1 cellular context compared by ENCODE assay signal in the genomic region with DNA sequence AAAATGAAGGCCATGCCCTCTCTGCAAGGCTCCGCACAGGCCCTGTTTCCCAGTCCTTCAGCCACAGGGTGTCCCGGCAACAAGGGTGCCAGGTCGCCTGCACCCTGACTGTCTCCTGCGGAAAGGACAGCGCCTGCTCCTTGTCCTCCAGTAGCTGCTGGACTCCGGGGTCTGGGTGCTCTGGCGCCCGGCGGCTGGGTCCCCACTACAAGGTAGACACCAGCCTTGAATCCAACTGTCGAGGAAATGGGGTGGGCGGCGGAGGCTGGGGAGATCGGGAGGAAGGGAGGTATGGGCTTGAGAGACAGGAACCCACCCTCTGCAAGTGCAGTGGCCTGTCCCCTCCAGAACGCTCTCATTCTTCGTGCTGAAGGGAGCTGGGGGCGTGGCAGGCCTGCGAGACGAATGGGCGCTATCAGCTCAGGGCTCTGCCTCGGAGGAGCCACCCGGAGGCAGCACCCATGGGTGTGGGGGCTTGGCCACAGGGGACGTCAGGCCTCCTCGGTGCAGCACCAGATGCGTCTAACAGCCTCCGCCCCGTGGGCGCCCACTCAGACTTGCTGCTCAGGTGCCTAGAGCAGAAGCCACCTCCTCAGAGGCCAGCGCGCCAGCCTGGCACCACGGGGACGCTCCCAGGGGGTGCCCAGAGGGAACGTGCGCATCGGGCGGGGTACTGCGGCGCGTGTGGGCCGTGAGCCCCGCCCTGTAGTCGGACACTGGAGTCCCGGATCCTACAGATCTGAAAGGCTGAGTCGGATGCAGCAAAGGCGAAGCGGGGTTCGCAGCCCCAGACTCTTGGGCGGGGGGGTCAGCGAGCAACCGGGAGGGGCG.
A peak's percentile ranks its signal among the peaks of the same experiment; 100 is the strongest.
TF ChIP-seq lines count a peak whose summit lies in the region.

No MANE protein-coding gene starts in this region.

TF ChIP-seq in GM12878, 131 proteins besides CTCF, POLR2A, EP300 and RAD21 (continues in another document):
- TF ChIP-seq RFX5 (IDR thresholded peaks at IDR 0.05; ENCODE audit: low read depth, low read length) (no peak), ZNF384 (IDR thresholded peaks at IDR 0.05; ENCODE audit: borderline replicate concordance, low read depth, low read length) (no peak), SMARCA5 (IDR thresholded peaks at IDR 0.05) (0 out of 2 replicates have a peak, but pooled peaks have one; percentile 12), EZH2 (IDR thresholded peaks at IDR 0.05; ENCODE audit: borderline replicate concordance, control insufficient read depth, low read depth, low read length) (no peak), SMAD5 (IDR thresholded peaks at IDR 0.05; ENCODE audit: low read depth) (no peak), ZNF24 (IDR thresholded peaks at IDR 0.05) (no peak), CHD2 (IDR thresholded peaks at IDR 0.05; ENCODE audit: borderline replicate concordance, low read depth, low read length) (no peak), SRF (IDR thresholded peaks at IDR 0.05; ENCODE audit: low read depth in 2 of 2, low read length in 2 of 2) (no peak), SUPT20H (IDR thresholded peaks at IDR 0.05; ENCODE audit: borderline replicate concordance, control insufficient read depth, low read depth, low read length) (no peak), ZNF217 (IDR thresholded peaks at IDR 0.05) (no peak), FOXK2 (IDR thresholded peaks at IDR 0.05) (no peak), POLR2AphosphoS2 (IDR thresholded peaks at IDR 0.05; ENCODE audit: low read depth, low read length) (no peak), RCOR1 (conservative IDR thresholded peaks at IDR 0.05; ENCODE audit: low read depth, low read length) (no peak), YY1 (IDR thresholded peaks at IDR 0.05; ENCODE audit: low read depth, low read length) (no peak), MTA2 (IDR thresholded peaks at IDR 0.05; ENCODE audit: low read depth) (no peak), CBX3 (IDR thresholded peaks at IDR 0.05; ENCODE audit: borderline replicate concordance, low read depth) (no peak)
- TF ChIP-seq, protein P1, sequence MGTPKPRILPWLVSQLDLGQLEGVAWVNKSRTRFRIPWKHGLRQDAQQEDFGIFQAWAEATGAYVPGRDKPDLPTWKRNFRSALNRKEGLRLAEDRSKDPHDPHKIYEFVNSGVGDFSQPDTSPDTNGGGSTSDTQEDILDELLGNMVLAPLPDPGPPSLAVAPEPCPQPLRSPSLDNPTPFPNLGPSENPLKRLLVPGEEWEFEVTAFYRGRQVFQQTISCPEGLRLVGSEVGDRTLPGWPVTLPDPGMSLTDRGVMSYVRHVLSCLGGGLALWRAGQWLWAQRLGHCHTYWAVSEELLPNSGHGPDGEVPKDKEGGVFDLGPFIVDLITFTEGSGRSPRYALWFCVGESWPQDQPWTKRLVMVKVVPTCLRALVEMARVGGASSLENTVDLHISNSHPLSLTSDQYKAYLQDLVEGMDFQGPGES (IDR thresholded peaks at IDR 0.05): no peak
- TF ChIP-seq, protein P2, sequence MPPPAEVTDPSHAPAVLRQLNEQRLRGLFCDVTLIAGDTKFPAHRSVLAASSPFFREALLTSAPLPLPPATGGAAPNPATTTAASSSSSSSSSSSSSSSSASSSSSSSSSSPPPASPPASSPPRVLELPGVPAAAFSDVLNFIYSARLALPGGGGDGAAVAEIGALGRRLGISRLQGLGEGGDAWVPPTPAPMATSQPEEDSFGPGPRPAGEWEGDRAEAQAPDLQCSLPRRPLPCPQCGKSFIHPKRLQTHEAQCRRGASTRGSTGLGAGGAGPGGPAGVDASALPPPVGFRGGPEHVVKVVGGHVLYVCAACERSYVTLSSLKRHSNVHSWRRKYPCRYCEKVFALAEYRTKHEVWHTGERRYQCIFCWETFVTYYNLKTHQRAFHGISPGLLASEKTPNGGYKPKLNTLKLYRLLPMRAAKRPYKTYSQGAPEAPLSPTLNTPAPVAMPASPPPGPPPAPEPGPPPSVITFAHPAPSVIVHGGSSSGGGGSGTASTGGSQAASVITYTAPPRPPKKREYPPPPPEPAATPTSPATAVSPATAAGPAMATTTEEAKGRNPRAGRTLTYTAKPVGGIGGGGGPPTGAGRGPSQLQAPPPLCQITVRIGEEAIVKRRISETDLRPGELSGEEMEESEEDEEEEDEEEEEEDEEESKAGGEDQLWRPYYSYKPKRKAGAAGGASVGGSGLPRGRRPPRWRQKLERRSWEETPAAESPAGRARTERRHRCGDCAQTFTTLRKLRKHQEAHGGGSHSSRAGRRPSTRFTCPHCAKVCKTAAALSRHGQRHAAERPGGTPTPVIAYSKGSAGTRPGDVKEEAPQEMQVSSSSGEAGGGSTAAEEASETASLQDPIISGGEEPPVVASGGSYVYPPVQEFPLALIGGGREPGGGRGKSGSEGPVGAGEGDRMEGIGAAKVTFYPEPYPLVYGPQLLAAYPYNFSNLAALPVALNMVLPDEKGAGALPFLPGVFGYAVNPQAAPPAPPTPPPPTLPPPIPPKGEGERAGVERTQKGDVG (CRISPR knock-in tag; IDR thresholded peaks at IDR 0.05): no peak
- TF ChIP-seq, protein P3, sequence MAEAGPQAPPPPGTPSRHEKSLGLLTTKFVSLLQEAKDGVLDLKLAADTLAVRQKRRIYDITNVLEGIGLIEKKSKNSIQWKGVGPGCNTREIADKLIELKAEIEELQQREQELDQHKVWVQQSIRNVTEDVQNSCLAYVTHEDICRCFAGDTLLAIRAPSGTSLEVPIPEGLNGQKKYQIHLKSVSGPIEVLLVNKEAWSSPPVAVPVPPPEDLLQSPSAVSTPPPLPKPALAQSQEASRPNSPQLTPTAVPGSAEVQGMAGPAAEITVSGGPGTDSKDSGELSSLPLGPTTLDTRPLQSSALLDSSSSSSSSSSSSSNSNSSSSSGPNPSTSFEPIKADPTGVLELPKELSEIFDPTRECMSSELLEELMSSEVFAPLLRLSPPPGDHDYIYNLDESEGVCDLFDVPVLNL (IDR thresholded peaks at IDR 0.05; ENCODE audit: low read depth, low read length): no peak
- TF ChIP-seq, protein P4, sequence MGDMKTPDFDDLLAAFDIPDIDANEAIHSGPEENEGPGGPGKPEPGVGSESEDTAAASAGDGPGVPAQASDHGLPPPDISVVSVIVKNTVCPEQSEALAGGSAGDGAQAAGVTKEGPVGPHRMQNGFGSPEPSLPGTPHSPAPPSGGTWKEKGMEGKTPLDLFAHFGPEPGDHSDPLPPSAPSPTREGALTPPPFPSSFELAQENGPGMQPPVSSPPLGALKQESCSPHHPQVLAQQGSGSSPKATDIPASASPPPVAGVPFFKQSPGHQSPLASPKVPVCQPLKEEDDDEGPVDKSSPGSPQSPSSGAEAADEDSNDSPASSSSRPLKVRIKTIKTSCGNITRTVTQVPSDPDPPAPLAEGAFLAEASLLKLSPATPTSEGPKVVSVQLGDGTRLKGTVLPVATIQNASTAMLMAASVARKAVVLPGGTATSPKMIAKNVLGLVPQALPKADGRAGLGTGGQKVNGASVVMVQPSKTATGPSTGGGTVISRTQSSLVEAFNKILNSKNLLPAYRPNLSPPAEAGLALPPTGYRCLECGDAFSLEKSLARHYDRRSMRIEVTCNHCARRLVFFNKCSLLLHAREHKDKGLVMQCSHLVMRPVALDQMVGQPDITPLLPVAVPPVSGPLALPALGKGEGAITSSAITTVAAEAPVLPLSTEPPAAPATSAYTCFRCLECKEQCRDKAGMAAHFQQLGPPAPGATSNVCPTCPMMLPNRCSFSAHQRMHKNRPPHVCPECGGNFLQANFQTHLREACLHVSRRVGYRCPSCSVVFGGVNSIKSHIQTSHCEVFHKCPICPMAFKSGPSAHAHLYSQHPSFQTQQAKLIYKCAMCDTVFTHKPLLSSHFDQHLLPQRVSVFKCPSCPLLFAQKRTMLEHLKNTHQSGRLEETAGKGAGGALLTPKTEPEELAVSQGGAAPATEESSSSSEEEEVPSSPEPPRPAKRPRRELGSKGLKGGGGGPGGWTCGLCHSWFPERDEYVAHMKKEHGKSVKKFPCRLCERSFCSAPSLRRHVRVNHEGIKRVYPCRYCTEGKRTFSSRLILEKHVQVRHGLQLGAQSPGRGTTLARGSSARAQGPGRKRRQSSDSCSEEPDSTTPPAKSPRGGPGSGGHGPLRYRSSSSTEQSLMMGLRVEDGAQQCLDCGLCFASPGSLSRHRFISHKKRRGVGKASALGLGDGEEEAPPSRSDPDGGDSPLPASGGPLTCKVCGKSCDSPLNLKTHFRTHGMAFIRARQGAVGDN (IDR thresholded peaks at IDR 0.05): no peak
- TF ChIP-seq, protein P5, sequence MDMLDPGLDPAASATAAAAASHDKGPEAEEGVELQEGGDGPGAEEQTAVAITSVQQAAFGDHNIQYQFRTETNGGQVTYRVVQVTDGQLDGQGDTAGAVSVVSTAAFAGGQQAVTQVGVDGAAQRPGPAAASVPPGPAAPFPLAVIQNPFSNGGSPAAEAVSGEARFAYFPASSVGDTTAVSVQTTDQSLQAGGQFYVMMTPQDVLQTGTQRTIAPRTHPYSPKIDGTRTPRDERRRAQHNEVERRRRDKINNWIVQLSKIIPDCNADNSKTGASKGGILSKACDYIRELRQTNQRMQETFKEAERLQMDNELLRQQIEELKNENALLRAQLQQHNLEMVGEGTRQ (IDR thresholded peaks at IDR 0.05; ENCODE audit: borderline replicate concordance, low read depth, low read length): no peak
- TF ChIP-seq, protein P6, sequence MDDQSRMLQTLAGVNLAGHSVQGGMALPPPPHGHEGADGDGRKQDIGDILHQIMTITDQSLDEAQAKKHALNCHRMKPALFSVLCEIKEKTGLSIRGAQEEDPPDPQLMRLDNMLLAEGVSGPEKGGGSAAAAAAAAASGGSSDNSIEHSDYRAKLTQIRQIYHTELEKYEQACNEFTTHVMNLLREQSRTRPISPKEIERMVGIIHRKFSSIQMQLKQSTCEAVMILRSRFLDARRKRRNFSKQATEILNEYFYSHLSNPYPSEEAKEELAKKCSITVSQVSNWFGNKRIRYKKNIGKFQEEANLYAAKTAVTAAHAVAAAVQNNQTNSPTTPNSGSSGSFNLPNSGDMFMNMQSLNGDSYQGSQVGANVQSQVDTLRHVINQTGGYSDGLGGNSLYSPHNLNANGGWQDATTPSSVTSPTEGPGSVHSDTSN (IDR thresholded peaks at IDR 0.05; ENCODE audit: insufficient replicate concordance, low read depth, low read length): no peak
- TF ChIP-seq, protein P7, sequence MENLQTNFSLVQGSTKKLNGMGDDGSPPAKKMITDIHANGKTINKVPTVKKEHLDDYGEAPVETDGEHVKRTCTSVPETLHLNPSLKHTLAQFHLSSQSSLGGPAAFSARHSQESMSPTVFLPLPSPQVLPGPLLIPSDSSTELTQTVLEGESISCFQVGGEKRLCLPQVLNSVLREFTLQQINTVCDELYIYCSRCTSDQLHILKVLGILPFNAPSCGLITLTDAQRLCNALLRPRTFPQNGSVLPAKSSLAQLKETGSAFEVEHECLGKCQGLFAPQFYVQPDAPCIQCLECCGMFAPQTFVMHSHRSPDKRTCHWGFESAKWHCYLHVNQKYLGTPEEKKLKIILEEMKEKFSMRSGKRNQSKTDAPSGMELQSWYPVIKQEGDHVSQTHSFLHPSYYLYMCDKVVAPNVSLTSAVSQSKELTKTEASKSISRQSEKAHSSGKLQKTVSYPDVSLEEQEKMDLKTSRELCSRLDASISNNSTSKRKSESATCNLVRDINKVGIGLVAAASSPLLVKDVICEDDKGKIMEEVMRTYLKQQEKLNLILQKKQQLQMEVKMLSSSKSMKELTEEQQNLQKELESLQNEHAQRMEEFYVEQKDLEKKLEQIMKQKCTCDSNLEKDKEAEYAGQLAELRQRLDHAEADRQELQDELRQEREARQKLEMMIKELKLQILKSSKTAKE (IDR thresholded peaks at IDR 0.05; ENCODE audit: low read depth, poor library complexity, severe bottlenecking): no peak
- TF ChIP-seq, protein P8, sequence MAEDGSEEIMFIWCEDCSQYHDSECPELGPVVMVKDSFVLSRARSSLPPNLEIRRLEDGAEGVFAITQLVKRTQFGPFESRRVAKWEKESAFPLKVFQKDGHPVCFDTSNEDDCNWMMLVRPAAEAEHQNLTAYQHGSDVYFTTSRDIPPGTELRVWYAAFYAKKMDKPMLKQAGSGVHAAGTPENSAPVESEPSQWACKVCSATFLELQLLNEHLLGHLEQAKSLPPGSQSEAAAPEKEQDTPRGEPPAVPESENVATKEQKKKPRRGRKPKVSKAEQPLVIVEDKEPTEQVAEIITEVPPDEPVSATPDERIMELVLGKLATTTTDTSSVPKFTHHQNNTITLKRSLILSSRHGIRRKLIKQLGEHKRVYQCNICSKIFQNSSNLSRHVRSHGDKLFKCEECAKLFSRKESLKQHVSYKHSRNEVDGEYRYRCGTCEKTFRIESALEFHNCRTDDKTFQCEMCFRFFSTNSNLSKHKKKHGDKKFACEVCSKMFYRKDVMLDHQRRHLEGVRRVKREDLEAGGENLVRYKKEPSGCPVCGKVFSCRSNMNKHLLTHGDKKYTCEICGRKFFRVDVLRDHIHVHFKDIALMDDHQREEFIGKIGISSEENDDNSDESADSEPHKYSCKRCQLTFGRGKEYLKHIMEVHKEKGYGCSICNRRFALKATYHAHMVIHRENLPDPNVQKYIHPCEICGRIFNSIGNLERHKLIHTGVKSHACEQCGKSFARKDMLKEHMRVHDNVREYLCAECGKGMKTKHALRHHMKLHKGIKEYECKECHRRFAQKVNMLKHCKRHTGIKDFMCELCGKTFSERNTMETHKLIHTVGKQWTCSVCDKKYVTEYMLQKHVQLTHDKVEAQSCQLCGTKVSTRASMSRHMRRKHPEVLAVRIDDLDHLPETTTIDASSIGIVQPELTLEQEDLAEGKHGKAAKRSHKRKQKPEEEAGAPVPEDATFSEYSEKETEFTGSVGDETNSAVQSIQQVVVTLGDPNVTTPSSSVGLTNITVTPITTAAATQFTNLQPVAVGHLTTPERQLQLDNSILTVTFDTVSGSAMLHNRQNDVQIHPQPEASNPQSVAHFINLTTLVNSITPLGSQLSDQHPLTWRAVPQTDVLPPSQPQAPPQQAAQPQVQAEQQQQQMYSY (CRISPR knock-in tag; IDR thresholded peaks at IDR 0.05): no peak
- TF ChIP-seq, protein P9, sequence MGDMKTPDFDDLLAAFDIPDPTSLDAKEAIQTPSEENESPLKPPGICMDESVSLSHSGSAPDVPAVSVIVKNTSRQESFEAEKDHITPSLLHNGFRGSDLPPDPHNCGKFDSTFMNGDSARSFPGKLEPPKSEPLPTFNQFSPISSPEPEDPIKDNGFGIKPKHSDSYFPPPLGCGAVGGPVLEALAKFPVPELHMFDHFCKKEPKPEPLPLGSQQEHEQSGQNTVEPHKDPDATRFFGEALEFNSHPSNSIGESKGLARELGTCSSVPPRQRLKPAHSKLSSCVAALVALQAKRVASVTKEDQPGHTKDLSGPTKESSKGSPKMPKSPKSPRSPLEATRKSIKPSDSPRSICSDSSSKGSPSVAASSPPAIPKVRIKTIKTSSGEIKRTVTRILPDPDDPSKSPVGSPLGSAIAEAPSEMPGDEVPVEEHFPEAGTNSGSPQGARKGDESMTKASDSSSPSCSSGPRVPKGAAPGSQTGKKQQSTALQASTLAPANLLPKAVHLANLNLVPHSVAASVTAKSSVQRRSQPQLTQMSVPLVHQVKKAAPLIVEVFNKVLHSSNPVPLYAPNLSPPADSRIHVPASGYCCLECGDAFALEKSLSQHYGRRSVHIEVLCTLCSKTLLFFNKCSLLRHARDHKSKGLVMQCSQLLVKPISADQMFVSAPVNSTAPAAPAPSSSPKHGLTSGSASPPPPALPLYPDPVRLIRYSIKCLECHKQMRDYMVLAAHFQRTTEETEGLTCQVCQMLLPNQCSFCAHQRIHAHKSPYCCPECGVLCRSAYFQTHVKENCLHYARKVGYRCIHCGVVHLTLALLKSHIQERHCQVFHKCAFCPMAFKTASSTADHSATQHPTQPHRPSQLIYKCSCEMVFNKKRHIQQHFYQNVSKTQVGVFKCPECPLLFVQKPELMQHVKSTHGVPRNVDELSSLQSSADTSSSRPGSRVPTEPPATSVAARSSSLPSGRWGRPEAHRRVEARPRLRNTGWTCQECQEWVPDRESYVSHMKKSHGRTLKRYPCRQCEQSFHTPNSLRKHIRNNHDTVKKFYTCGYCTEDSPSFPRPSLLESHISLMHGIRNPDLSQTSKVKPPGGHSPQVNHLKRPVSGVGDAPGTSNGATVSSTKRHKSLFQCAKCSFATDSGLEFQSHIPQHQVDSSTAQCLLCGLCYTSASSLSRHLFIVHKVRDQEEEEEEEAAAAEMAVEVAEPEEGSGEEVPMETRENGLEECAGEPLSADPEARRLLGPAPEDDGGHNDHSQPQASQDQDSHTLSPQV (IDR thresholded peaks at IDR 0.05): no peak
